Comparison of ENCODE assay signal across 10 cellular contexts in the genomic region with DNA sequence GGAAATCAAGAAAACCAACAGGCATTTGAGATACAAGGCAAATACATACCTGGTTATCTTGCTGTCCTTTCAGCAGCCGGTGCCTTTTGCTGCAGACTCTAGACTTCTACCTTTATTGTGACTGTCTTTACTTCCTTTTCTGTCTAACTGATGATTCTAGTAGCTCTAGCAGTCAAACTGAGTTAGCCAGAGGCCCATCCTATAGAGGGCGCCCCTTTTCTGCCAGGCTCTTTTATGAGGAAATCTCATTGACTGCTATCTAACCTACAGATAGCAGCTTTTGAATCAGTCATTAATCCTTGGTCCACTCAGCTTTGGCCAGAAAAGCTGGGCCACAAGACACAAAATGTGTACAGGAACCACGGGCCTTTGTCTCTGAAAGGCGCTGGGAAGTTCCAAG.
DNase-seq lines count a peak whose midpoint lies in the region; ATAC-seq and TF ChIP-seq lines count a peak whose summit lies in the region.
"Had no signal": no experiment of that assay in that cellular context is flagged by ENCODE, and none has a peak within 500 bp of the region (broad histone marks: within the 10 kb centered on the region; RNA-seq: fewer than 3 reads in every experiment).

No MANE protein-coding gene starts in this region.

- H3K4me1 ChIP-seq in osteoblast (ENCODE audit: insufficient read depth, low read length), result peaks cover 7% of the 10 kb centered on the region
- H3K4me1 ChIP-seq: Peyer's patch had no signal

- H3K36me3 Mint-ChIP-seq in T-helper 17 cell (ENCODE audit: low read depth), result no peaks in the 10 kb centered on the region

- no peaks in the 10 kb centered on the region for H3K79me2 ChIP-seq in osteoblast (ENCODE audit: insufficient read depth, low read length)

- no peak overlapping the region for H2AFZ ChIP-seq in osteoblast (ENCODE audit: low read length)

- H3K27me3 ChIP-seq in WERI-Rb-1 (ENCODE audit: insufficient read depth, low read depth, severe bottlenecking), result no peaks in the 10 kb centered on the region
- peaks cover 2% of the 10 kb centered on the region for H3K27me3 ChIP-seq in osteoblast (ENCODE audit: insufficient read depth, low read length)
- H3K27me3 ChIP-seq: Peyer's patch had no signal

- H3K27ac ChIP-seq in WERI-Rb-1 (no peak overlapping the region), osteoblast (ENCODE audit: low read depth, low read length) (no peak overlapping the region)

- no peak overlapping the region for H3K27ac Mint-ChIP-seq in T-helper 17 cell
- H3K27ac Mint-ChIP-seq: nephron had no signal

- H4K20me1 ChIP-seq in osteoblast (ENCODE audit: insufficient read depth, low read length), result no peaks in the 10 kb centered on the region

- H3K4me2 ChIP-seq in osteoblast (ENCODE audit: insufficient read depth, low read length), result peak overlapping the region; percentile 51

- no peak overlapping the region for H3K4me3 Mint-ChIP-seq in T-helper 17 cell
- H3K4me3 Mint-ChIP-seq: nephron had no signal

- peak; percentile 19; the same call in 1 of the 2 replicates for TF ChIP-seq CTCF in LNCaP clone FGC (IDR thresholded peaks at IDR 0.05; ENCODE audit: control insufficient read depth, extremely low read depth, insufficient read depth)
- peak; percentile 31; the same call in 1 of the 2 replicates for TF ChIP-seq CTCF in WERI-Rb-1 (IDR thresholded peaks at IDR 0.05; ENCODE audit: low read depth, low read length)
- TF ChIP-seq CTCF in osteoblast (IDR thresholded peaks at IDR 0.05; ENCODE audit: extremely low read depth, low read depth, low read length), result peak; percentile 33

- DNase-seq in NCI-H82 (lab: John Stamatoyannopoulos, UW), result peak; percentile 43
- DNase-seq in NCI-H82 treated with DMSO at 0.1 percent for 48 hours (lab: John Stamatoyannopoulos, UW; ENCODE audit: unreplicated experiment), result no peak
- DNase-seq in LNCaP clone FGC (ENCODE audit: low read depth), result no peak
- DNase-seq in WERI-Rb-1, result peak; percentile 14
- DNase-seq in osteoblast (ENCODE audit: insufficient read length, low spot score, missing footprints), result no peak
- DNase-seq in T-helper 17 cell, result no peak

- H3K9me3 ChIP-seq in WERI-Rb-1 (ENCODE audit: severe bottlenecking) (peaks cover 4% of the 10 kb centered on the region), osteoblast (ENCODE audit: low read depth, low read length) (no peaks in the 10 kb centered on the region), T-helper 17 cell (ENCODE audit: control insufficient read depth, low read length, poor library complexity, severe bottlenecking) (no peaks in the 10 kb centered on the region)
- H3K9me3 ChIP-seq: Peyer's patch had no signal

- H3K27me3 Mint-ChIP-seq in T-helper 17 cell, result peaks cover 9% of the 10 kb centered on the region

- H3K36me3 ChIP-seq in WERI-Rb-1 (no peaks in the 10 kb centered on the region), osteoblast (ENCODE audit: insufficient read depth, low read length) (no peaks in the 10 kb centered on the region)
- H3K36me3 ChIP-seq: Peyer's patch had no signal

- no peaks in the 10 kb centered on the region for H3K4me1 Mint-ChIP-seq in T-helper 17 cell
- H3K4me1 Mint-ChIP-seq: nephron had no signal

- ATAC-seq in HG02973 (IDR thresholded peaks at IDR 0.05; ENCODE audit: unreplicated experiment), result no peak
- ATAC-seq in GM18520 (IDR thresholded peaks at IDR 0.05; ENCODE audit: unreplicated experiment), result no peak
- no peak for ATAC-seq in T-helper 17 cell

- H3K4me3 ChIP-seq in LNCaP clone FGC (ENCODE audit: low read depth, low read length) (no peak overlapping the region), WERI-Rb-1 (ENCODE audit: low read depth, low read length) (no peak overlapping the region), osteoblast (ENCODE audit: insufficient read depth, low read length) (no peak overlapping the region)
- H3K4me3 ChIP-seq: Peyer's patch had no signal

Comparison
In these comparisons a context has a peak if more than half of its experiments do, and no peak if none do; other contexts are left out.
1. DNase-seq: peak in NCI-H82 (single experiment) and WERI-Rb-1 (single experiment); none in NCI-H82 treated with DMSO at 0.1 percent for 48 hours (single experiment), LNCaP clone FGC (single experiment), osteoblast (single experiment) and T-helper 17 cell (0 of 3).
2. Peak in every context shown above with its lines, with median percentiles within 50 percentile points of each other: CTCF ChIP-seq.